10 cellular contexts compared by ENCODE assay signal in genomic region chr14:68284333-68284732, GRCh38.
DNase-seq lines count a peak whose midpoint lies in the region; ATAC-seq and TF ChIP-seq lines count a peak whose summit lies in the region.
"Had no signal": no experiment of that assay in that cellular context is flagged by ENCODE, and none has a peak within 500 bp of the region (broad histone marks: within the 10 kb centered on the region; RNA-seq: fewer than 3 reads in every experiment).

No MANE protein-coding gene starts in this region.

- intact Hi-C loops in esophagus squamous epithelium (cut with DNase I): no loop called here
- intact Hi-C loops in sciatic nerve (cut with DNase I): no loop called here

- TF ChIP-seq POLR2A in esophagus squamous epithelium (IDR thresholded peaks at IDR 0.05): no peak

- peak; percentile 80 for ATAC-seq in sciatic nerve

- peak overlapping the region; percentile 86 for H3K9ac ChIP-seq in BLaER1

- peaks cover 93% of the 10 kb centered on the region for H3K4me1 ChIP-seq in BLaER1
- peaks cover 22 to 38% (median 28%) of the 10 kb centered on the region in 3 donors for H3K4me1 ChIP-seq in esophagus squamous epithelium

- DNase-seq in esophagus squamous epithelium (lab: John Stamatoyannopoulos, UW) (no peak), sciatic nerve (ENCODE audit: low spot score) (no peak), GDM1 (lab: John Stamatoyannopoulos, UW) (no peak), superior temporal gyrus (ENCODE audit: extremely low spot score) (no peak), DMS114 treated with DMSO at 0.1 percent for 48 hours (lab: John Stamatoyannopoulos, UW; ENCODE audit: unreplicated experiment) (no peak), NCI-H82 (lab: John Stamatoyannopoulos, UW) (no peak)
- DNase-seq: HCEC 1CT, NCI-H2171 had no signal

- no peaks in the 10 kb centered on the region for H3K9me3 ChIP-seq in BLaER1
- H3K9me3 ChIP-seq in KOPT-K1 (ENCODE audit: insufficient read depth, low read length, poor library complexity, severe bottlenecking): no peaks in the 10 kb centered on the region
- no peaks in the 10 kb centered on the region for H3K9me3 ChIP-seq in esophagus squamous epithelium

- H3K27me3 ChIP-seq in BLaER1 (no peaks in the 10 kb centered on the region), esophagus squamous epithelium (no peaks in the 10 kb centered on the region)

- H3K4me3 ChIP-seq in BLaER1: peak overlapping the region; percentile 49; the same call in 1 of the 2 replicates
- H3K4me3 ChIP-seq in esophagus squamous epithelium: no peak overlapping the region

- H3K36me3 ChIP-seq in BLaER1 (no peaks in the 10 kb centered on the region), KOPT-K1 (ENCODE audit: insufficient read depth, low read length) (no peaks in the 10 kb centered on the region), esophagus squamous epithelium (no peaks in the 10 kb centered on the region)

- peak overlapping the region; percentile 77 for H3K4me2 ChIP-seq in BLaER1

- no peak for TF ChIP-seq CTCF in esophagus squamous epithelium (IDR thresholded peaks at IDR 0.05)

- H3K27ac ChIP-seq in BLaER1 (peak overlapping the region; percentile 97), KOPT-K1 (ENCODE audit: low read depth, low read length, poor library complexity, severe bottlenecking) (peak overlapping the region; percentile 77), esophagus squamous epithelium (peak overlapping the region in 3 of 4 donors; percentile 63 to 70 (median 70))

- no peaks in the 10 kb centered on the region for H4K20me1 ChIP-seq in BLaER1
